Comparison of ENCODE assay signal across 8 cellular contexts in the genomic region with DNA sequence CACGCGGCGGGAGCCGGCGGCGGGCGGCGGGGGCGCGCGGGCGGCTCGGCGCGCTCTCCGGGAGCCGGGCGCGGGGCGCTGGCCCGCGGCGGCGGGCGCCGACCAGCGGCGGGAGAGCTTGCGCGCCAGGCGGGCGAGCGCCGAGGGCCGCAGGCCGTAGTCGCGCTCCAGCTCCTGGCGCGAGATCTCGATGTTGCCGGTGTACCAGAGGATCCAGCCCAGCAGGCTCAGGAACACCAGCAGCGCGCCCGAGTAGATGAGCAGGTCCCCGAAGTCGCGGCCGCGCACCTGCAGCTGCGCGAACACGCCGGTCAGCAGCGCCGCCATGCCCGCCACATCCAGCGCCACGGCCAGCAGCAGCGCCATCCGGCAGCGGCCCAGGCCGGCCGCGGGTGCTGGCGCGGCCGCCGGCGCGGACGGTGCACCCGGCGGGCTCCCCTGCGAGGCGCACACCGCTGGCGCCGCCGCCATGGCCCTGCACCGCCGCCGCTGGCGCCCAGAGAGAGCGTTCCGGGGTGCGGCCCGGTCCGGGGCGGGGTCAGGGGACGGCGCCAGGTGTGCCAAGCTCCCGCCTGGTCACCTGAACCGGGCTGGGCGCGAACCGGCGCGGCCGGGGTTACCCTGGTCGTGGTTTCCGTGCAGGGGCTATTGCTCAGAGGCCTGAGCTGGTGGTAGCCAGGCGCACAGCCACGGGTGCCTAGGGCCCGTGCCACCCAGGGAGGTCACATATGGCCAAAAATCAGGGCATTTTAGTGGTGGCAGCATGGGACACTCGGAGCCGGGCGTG. TPM values are rescaled to one million over a fixed set of nuclear protein-coding genes. Genes with fewer than 3 reads are reported as not detected.
DNase-seq lines count a peak whose midpoint lies in the region; ATAC-seq and TF ChIP-seq lines count a peak whose summit lies in the region.

TSS of gene TMEM238 (minus strand) at position 504 of the 787 bp plus-strand sequence. CDS start at position 471, 33 bp downstream.

- H3K4me3 Mint-ChIP-seq in activated T-cell treated with anti-CD3 and anti-CD28 coated beads, Interleukin-2, amount 50 U/mL, for 4 hours = peak within 1 kb of the TSS; percentile 100

- peaks cover 49% of the 10 kb centered on the region for H3K4me1 Mint-ChIP-seq in activated T-cell treated with anti-CD3 and anti-CD28 coated beads, Interleukin-2, amount 50 U/mL, for 4 hours (ENCODE audit: low read depth)

- TF ChIP-seq CTCF in AG10803 (conservative IDR thresholded peaks at IDR 0.05; ENCODE audit: low read length) (no peak; the same call in 1 of the 2 replicates), esophagus squamous epithelium (IDR thresholded peaks at IDR 0.05) (peak in 3 of 6 experiments; percentile 18 to 34 (median 29))

- peaks cover 24% of the 10 kb centered on the region for H3K36me3 Mint-ChIP-seq in activated T-cell treated with anti-CD3 and anti-CD28 coated beads, Interleukin-2, amount 50 U/mL, for 4 hours (ENCODE audit: insufficient read depth)

- H3K9ac ChIP-seq in mucosa of stomach (ENCODE audit: low read length) = peak within 1 kb of the TSS; percentile 74

- no peaks in the 10 kb centered on the region for H3K9me3 Mint-ChIP-seq in activated T-cell treated with anti-CD3 and anti-CD28 coated beads, Interleukin-2, amount 50 U/mL, for 4 hours

- H3K27me3 Mint-ChIP-seq in activated T-cell treated with anti-CD3 and anti-CD28 coated beads, Interleukin-2, amount 50 U/mL, for 4 hours (ENCODE audit: low read depth) = no peaks in the 10 kb centered on the region

- peak; percentile 11 to 24 for ATAC-seq in activated T-cell treated with anti-CD3 and anti-CD28 coated beads, Interleukin-2, amount 50 U/mL, for 4 hours

- DNase-seq in AG10803 (ENCODE audit: low read depth) (peak; percentile 62), NCI-H748 (lab: John Stamatoyannopoulos, UW; ENCODE audit: unreplicated experiment) (peak; percentile 85), esophagus squamous epithelium (lab: John Stamatoyannopoulos, UW) (no peak), pons (ENCODE audit: low spot score) (no peak)
- DNase-seq in activated T-cell treated with anti-CD3 and anti-CD28 coated beads, Interleukin-2, amount 50 U/mL, for 4 hours = peak; percentile 35

- H3K27ac ChIP-seq in esophagus squamous epithelium = peak within 1 kb of the TSS; percentile 86 to 97 (median 93)
- H3K27ac ChIP-seq in thymus (ENCODE audit: low read depth) = peak within 1 kb of the TSS; percentile 99

- H3K4me1 ChIP-seq in esophagus squamous epithelium (peaks cover 34 to 55% (median 39%) of the 10 kb centered on the region in 3 donors), mucosa of stomach (ENCODE audit: control insufficient read depth, insufficient read depth, low read length) (peaks cover 50% of the 10 kb centered on the region), thymus (ENCODE audit: control insufficient read depth, insufficient read depth, low read length) (peaks cover 26% of the 10 kb centered on the region)

- peak within 1 kb of the TSS; percentile 60 for H3K4me3 ChIP-seq in AG10803 (ENCODE audit: low read length)
- peak within 1 kb of the TSS; percentile 74 to 97 (median 88) for H3K4me3 ChIP-seq in esophagus squamous epithelium
- peak within 1 kb of the TSS; percentile 85 for H3K4me3 ChIP-seq in mucosa of stomach (ENCODE audit: low read length)
- peak within 1 kb of the TSS; percentile 91 for H3K4me3 ChIP-seq in thymus (ENCODE audit: low read length)

- intact Hi-C loops in esophagus squamous epithelium (cut with DNase I) = no loop called here

- WGBS in esophagus squamous epithelium, 2 donors = 0% methylated on average over 2 of the region's 108 CpGs; no CpG with 5 or more reads in 1 of the 2 donors
- WGBS in thymus = 2% methylated on average over 108 of the region's 108 CpGs

- H3K36me3 ChIP-seq in esophagus squamous epithelium (peaks cover 6 to 26% (median 12%) of the 10 kb centered on the region in 3 donors), mucosa of stomach (ENCODE audit: control insufficient read depth, insufficient read depth, low read length) (peaks cover 10% of the 10 kb centered on the region), thymus (ENCODE audit: control insufficient read depth, insufficient read depth) (peaks cover 18% of the 10 kb centered on the region)

- H3K27me3 ChIP-seq in esophagus squamous epithelium = no peaks in the 10 kb centered on the region
- no peaks in the 10 kb centered on the region for H3K27me3 ChIP-seq in mucosa of stomach (ENCODE audit: control insufficient read depth, insufficient read depth, low read length)
- H3K27me3 ChIP-seq in thymus (ENCODE audit: control insufficient read depth, insufficient read depth) = no peaks in the 10 kb centered on the region

- H3K9me3 ChIP-seq in esophagus squamous epithelium = no peaks in the 10 kb centered on the region
- H3K9me3 ChIP-seq in mucosa of stomach (ENCODE audit: control insufficient read depth, low read length) = no peaks in the 10 kb centered on the region
- H3K9me3 ChIP-seq in thymus (ENCODE audit: control insufficient read depth) = no peaks in the 10 kb centered on the region

- TF ChIP-seq POLR2A in GM19099 (IDR thresholded peaks at IDR 0.05; ENCODE audit: extremely low read depth, insufficient read length, low read depth) (peak; percentile 51), esophagus squamous epithelium (IDR thresholded peaks at IDR 0.05) (peak in 2 of 4 donors; percentile 24 to 46)

RNA-seq across cellular contexts. Expression of gene TMEM238, which starts in this region (rescaled TPM):
- 1 to 10 TPM; 6.1 to 8.8 (median 8.4) TPM for total RNA-seq in activated T-cell treated with anti-CD3 and anti-CD28 coated beads, Interleukin-2, amount 50 U/mL, for 4 hours
- total RNA-seq in esophagus squamous epithelium = 10 to 100 TPM; 11.9 to 41.8 (median 27.1) TPM
- 0.23 TPM for polyA plus RNA-seq in thymus

Comparison
In these comparisons a context has a peak if more than half of its experiments do, and no peak if none do; other contexts are left out.
1. DNase-seq: peak in AG10803 (single experiment), NCI-H748 (single experiment) and activated T-cell treated with anti-CD3 and anti-CD28 coated beads, Interleukin-2, amount 50 U/mL, for 4 hours (single experiment); none in esophagus squamous epithelium (single experiment) and pons (single experiment).
2. Peak in every context shown above with its lines, with median percentiles within 50 percentile points of each other: H3K4me3 ChIP-seq.